In genomic region chr18:77018650-77019049, GRCh38 we compare ENCODE assay signal across 7 cellular contexts.
DNase-seq lines count a peak whose midpoint lies in the region; ATAC-seq and TF ChIP-seq lines count a peak whose summit lies in the region.
"Not testable (repeated sequence)": the region's sequence is repeated elsewhere in the genome, so short reads cannot be mapped to it uniquely, and the experiment has no call there.

No MANE protein-coding gene starts in this region.

- ATAC-seq in CD8-positive, alpha-beta T cell; activated CD8-positive, alpha-beta T cell treated with anti-CD3 and anti-CD28 coated beads, Interleukin-2, amount 10 ng/mL, durations not matched to agents 7 days and 5 days; natural killer cell: not testable (repeated sequence)

- intact Hi-C loops in CD8-positive, alpha-beta T cell (cut with DNase I, micrococcal nuclease); natural killer cell (cut with micrococcal nuclease): not testable (repeated sequence)

- not testable (repeated sequence) for H3K27me3 Mint-ChIP-seq in CD8-positive, alpha-beta T cell (ENCODE audit: low read depth); T-helper 1 cell treated with Interleukin-12 subunit alpha and Interleukin-12 subunit beta and Interleukin-4 antibody, amounts not matched to agents 30 μg/mL and 1 μg/mL, for 36 hours (ENCODE audit: low read depth); activated CD8-positive, alpha-beta T cell treated with anti-CD3 and anti-CD28 coated beads, Interleukin-2, amount 10 ng/mL, durations not matched to agents 7 days and 5 days (ENCODE audit: low read depth); natural killer cell (ENCODE audit: low read depth in 2 of 2)
- H3K27me3 Mint-ChIP-seq in endothelial cell (ENCODE audit: unreplicated experiment) = peaks cover 14% of the 10 kb centered on the region

- H3K27me3 ChIP-seq in CD8-positive, alpha-beta T cell (ENCODE audit: insufficient read depth, low read length) = not testable (repeated sequence)

- not testable (repeated sequence) for H3K9me3 Mint-ChIP-seq in CD8-positive, alpha-beta T cell; T-helper 1 cell treated with Interleukin-12 subunit alpha and Interleukin-12 subunit beta and Interleukin-4 antibody, amounts not matched to agents 30 μg/mL and 1 μg/mL, for 36 hours; activated CD8-positive, alpha-beta T cell treated with anti-CD3 and anti-CD28 coated beads, Interleukin-2, amount 10 ng/mL, durations not matched to agents 7 days and 5 days (ENCODE audit: insufficient read depth); endothelial cell (ENCODE audit: unreplicated experiment); natural killer cell

- H3K4me3 ChIP-seq in CD8-positive, alpha-beta T cell (ENCODE audit: low read depth, low read length) = not testable (repeated sequence)

- peak overlapping the region; percentile 85 for H3K27ac Mint-ChIP-seq in CD8-positive, alpha-beta T cell
- peak overlapping the region; percentile 10 for H3K27ac Mint-ChIP-seq in T-helper 1 cell treated with Interleukin-12 subunit alpha and Interleukin-12 subunit beta and Interleukin-4 antibody, amounts not matched to agents 30 μg/mL and 1 μg/mL, for 36 hours
- peak overlapping the region; percentile 11 for H3K27ac Mint-ChIP-seq in activated CD8-positive, alpha-beta T cell treated with anti-CD3 and anti-CD28 coated beads, Interleukin-2, amount 10 ng/mL, durations not matched to agents 7 days and 5 days
- H3K27ac Mint-ChIP-seq in endothelial cell (ENCODE audit: unreplicated experiment) = not testable (repeated sequence)
- peak overlapping the region; percentile 74 to 82 for H3K27ac Mint-ChIP-seq in natural killer cell

- not testable (repeated sequence) for H3K9me3 ChIP-seq in CD8-positive, alpha-beta T cell (ENCODE audit: low read length)

- not testable (repeated sequence) for H3K27ac ChIP-seq in CD8-positive, alpha-beta T cell (ENCODE audit: low read depth, low read length)
- peak overlapping the region; percentile 96 for H3K27ac ChIP-seq in caudate nucleus (ENCODE audit: low read depth, low read length)
- H3K27ac ChIP-seq in substantia nigra (ENCODE audit: low read depth, low read length, poor library complexity, severe bottlenecking) = peak overlapping the region; percentile 98

- not testable (repeated sequence) for DNase-seq in CD8-positive, alpha-beta T cell; activated CD8-positive, alpha-beta T cell treated with anti-CD3 and anti-CD28 coated beads, Interleukin-2, amount 10 ng/mL, durations not matched to agents 7 days and 5 days; caudate nucleus (lab: John Stamatoyannopoulos, UW); endothelial cell (ENCODE audit: low spot score); natural killer cell; substantia nigra (lab: John Stamatoyannopoulos, UW)

- peaks cover 84% of the 10 kb centered on the region for H3K36me3 Mint-ChIP-seq in CD8-positive, alpha-beta T cell
- H3K36me3 Mint-ChIP-seq in T-helper 1 cell treated with Interleukin-12 subunit alpha and Interleukin-12 subunit beta and Interleukin-4 antibody, amounts not matched to agents 30 μg/mL and 1 μg/mL, for 36 hours (ENCODE audit: low read depth) = peaks cover 40% of the 10 kb centered on the region
- peaks cover 52% of the 10 kb centered on the region for H3K36me3 Mint-ChIP-seq in activated CD8-positive, alpha-beta T cell treated with anti-CD3 and anti-CD28 coated beads, Interleukin-2, amount 10 ng/mL, durations not matched to agents 7 days and 5 days (ENCODE audit: low read depth)
- H3K36me3 Mint-ChIP-seq in endothelial cell (ENCODE audit: low read depth, unreplicated experiment) = peaks cover 16% of the 10 kb centered on the region
- not testable (repeated sequence) for H3K36me3 Mint-ChIP-seq in natural killer cell

- TF ChIP-seq CTCF in CD8-positive, alpha-beta T cell (IDR thresholded peaks at IDR 0.05); endothelial cell (IDR thresholded peaks at IDR 0.05; ENCODE audit: unreplicated experiment); natural killer cell (IDR thresholded peaks at IDR 0.05): not testable (repeated sequence)

- not testable (repeated sequence) for H3K4me1 ChIP-seq in CD8-positive, alpha-beta T cell (ENCODE audit: insufficient read depth, low read length)

- peaks cover 17% of the 10 kb centered on the region for H3K36me3 ChIP-seq in CD8-positive, alpha-beta T cell (ENCODE audit: insufficient read depth, low read length)

- peaks cover 41% of the 10 kb centered on the region for H3K4me1 Mint-ChIP-seq in CD8-positive, alpha-beta T cell (ENCODE audit: low read depth)
- not testable (repeated sequence) for H3K4me1 Mint-ChIP-seq in T-helper 1 cell treated with Interleukin-12 subunit alpha and Interleukin-12 subunit beta and Interleukin-4 antibody, amounts not matched to agents 30 μg/mL and 1 μg/mL, for 36 hours (ENCODE audit: low read depth); endothelial cell (ENCODE audit: unreplicated experiment)
- peaks cover 12% of the 10 kb centered on the region for H3K4me1 Mint-ChIP-seq in activated CD8-positive, alpha-beta T cell treated with anti-CD3 and anti-CD28 coated beads, Interleukin-2, amount 10 ng/mL, durations not matched to agents 7 days and 5 days (ENCODE audit: low read depth)
- H3K4me1 Mint-ChIP-seq in natural killer cell = peaks cover 75 to 89% of the 10 kb centered on the region in 2 donors

- H3K4me3 Mint-ChIP-seq in CD8-positive, alpha-beta T cell; T-helper 1 cell treated with Interleukin-12 subunit alpha and Interleukin-12 subunit beta and Interleukin-4 antibody, amounts not matched to agents 30 μg/mL and 1 μg/mL, for 36 hours; activated CD8-positive, alpha-beta T cell treated with anti-CD3 and anti-CD28 coated beads, Interleukin-2, amount 10 ng/mL, durations not matched to agents 7 days and 5 days; natural killer cell: not testable (repeated sequence)
- H3K4me3 Mint-ChIP-seq in endothelial cell (ENCODE audit: unreplicated experiment) = peak overlapping the region; percentile 19

- CTCF ChIA-PET in CD8-positive, alpha-beta T cell (lab: Charles Lee); activated CD8-positive, alpha-beta T cell treated with anti-CD3 and anti-CD28 coated beads, Interleukin-2, amount 10 ng/mL, durations not matched to agents 7 days and 5 days (lab: Charles Lee): not testable (repeated sequence)

- POLR2A ChIA-PET in CD8-positive, alpha-beta T cell (lab: Charles Lee); activated CD8-positive, alpha-beta T cell treated with anti-CD3 and anti-CD28 coated beads, Interleukin-2, amount 10 ng/mL, durations not matched to agents 7 days and 5 days (lab: Charles Lee): not testable (repeated sequence)
